ENCODE assay signal across 30 cellular contexts in the genomic region with DNA sequence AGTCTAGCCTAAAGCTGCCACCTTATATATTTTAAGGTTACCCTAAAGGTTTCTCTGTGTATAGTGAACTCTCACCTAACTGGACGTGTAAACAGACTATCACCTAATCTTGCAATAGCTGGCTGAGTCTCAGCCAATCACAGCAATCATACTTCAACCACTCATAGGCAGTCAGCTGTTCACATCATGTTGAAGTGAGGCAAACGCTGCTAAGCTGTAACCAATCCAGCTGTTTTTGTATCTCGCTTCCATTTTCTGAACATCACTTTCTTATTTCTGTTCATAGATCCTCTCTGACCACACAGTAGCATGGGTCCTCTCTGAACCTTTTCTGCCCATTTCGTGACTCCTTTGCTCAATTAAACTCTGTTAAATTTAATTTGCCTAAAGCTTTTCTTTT.
"Had no signal": no experiment of that assay in that cellular context is flagged by ENCODE, and none has a peak within 500 bp of the region (broad histone marks: within the 10 kb centered on the region; RNA-seq: fewer than 3 reads in every experiment).

No MANE protein-coding gene starts in this region.

- DNase-seq: activated CD4-positive, alpha-beta memory T cell treated with anti-CD3 and anti-CD28 coated beads for 36 hours; activated CD4-positive, alpha-beta T cell treated with anti-CD3 and anti-CD28 coated beads for 36 hours; activated CD4-positive, alpha-beta T cell treated with anti-CD3 and anti-CD28 coated beads, Interleukin-2, amount 10 ng/mL, durations not matched to agents 24 days and 14 days; activated CD4-positive, CD25-positive, alpha-beta regulatory T cell; activated CD4-positive, CD25-positive, alpha-beta regulatory T cell treated with anti-CD3 and anti-CD28 coated beads, Interleukin-2, amount 50 U/mL, for 72 hours; activated CD8-positive, alpha-beta memory T cell treated with anti-CD3 and anti-CD28 coated beads, Interleukin-2, amount 10 ng/mL, durations not matched to agents 7 days and 5 days; activated CD8-positive, alpha-beta memory T cell treated with anti-CD3 and anti-CD28 coated beads, Interleukin-2, amount 50 U/mL, for 4 hours; activated CD8-positive, alpha-beta T cell treated with anti-CD3 and anti-CD28 coated beads, Interleukin-2, amount 10 ng/mL, durations not matched to agents 7 days and 5 days; activated effector memory CD4-positive, alpha-beta T cell treated with anti-CD3 and anti-CD28 coated beads, Interleukin-2, amount 50 U/mL, for 16 hours; activated naive CD4-positive, alpha-beta T cell treated with anti-CD3 and anti-CD28 coated beads for 36 hours; activated naive CD8-positive, alpha-beta T cell treated with anti-CD3 and anti-CD28 coated beads for 36 hours; activated naive CD8-positive, alpha-beta T cell treated with anti-CD3 and anti-CD28 coated beads, Interleukin-2, amount 50 U/mL, for 24 hours; activated T-cell treated with anti-CD3 and anti-CD28 coated beads, Interleukin-2, amount 50 U/mL, for 1 hour; activated T-cell treated with anti-CD3 and anti-CD28 coated beads, Interleukin-2, amount 50 U/mL, for 48 hours; adrenal gland; amygdala; aorta; body of pancreas; central memory CD4-positive, alpha-beta T cell; cerebellar nuclear complex; colonic mucosa; dorsolateral prefrontal cortex; effector memory CD4-positive, alpha-beta T cell; endodermal cell; foreskin keratinocyte; gastrocnemius medialis; glutamatergic neuron; heart left ventricle; T-helper 2 cell had no signal

- ATAC-seq: activated CD4-positive, alpha-beta T cell treated with anti-CD3 and anti-CD28 coated beads for 36 hours; activated CD8-positive, alpha-beta memory T cell treated with anti-CD3 and anti-CD28 coated beads, Interleukin-2, amount 10 ng/mL, durations not matched to agents 7 days and 5 days; activated CD8-positive, alpha-beta T cell treated with anti-CD3 and anti-CD28 coated beads, Interleukin-2, amount 10 ng/mL, durations not matched to agents 7 days and 5 days; activated naive CD8-positive, alpha-beta T cell treated with anti-CD3 and anti-CD28 coated beads, Interleukin-2, amount 50 U/mL, for 24 hours; body of pancreas; esophagus mucosa; foreskin keratinocyte; gastrocnemius medialis; heart left ventricle had no signal

- H3K4me3 ChIP-seq: adrenal gland, body of pancreas, colonic mucosa, dorsolateral prefrontal cortex, gastrocnemius medialis, heart left ventricle had no signal
